ENCODE assay signal across 1 cellular context in the genomic region with DNA sequence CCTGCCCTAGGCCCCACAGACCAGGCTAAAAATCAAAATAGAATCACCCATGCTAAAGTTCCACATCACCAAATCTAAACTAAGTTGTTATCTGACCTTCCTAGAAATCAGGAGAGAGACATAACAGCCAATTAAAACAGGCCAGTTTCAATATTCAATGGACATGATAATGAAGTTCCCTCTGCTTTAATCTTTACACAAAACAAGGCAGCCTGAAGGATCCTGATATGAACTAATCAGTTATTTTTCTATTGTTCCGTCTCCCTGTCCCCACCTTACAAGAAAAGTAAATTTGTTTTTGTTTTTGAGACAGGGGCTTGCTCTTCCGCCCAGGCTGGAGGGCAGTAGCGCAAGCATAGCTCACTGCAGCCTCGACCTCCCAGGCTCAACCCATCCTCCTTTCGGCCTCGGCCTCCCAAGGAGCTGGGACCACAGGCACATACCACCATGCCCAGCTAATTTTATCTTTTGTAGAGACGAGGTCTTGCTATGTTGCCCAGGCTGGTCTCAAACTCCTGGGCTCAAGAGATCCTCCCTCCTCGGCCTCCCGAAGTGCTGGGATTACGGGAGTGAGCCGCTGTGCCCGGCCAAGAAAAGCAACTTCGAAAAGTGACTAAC.
TF ChIP-seq lines count a peak whose summit lies in the region.

No MANE protein-coding gene starts in this region.

TF ChIP-seq in K562, 482 proteins besides CTCF, POLR2A, EP300 and RAD21 (continued from another document):
- TF ChIP-seq ZBTB49 (CRISPR knock-in tag; IDR thresholded peaks at IDR 0.05; ENCODE audit: borderline replicate concordance) (no peak), ESRRB (CRISPR knock-in tag; IDR thresholded peaks at IDR 0.05; ENCODE audit: borderline replicate concordance) (no peak), TEAD4 (IDR thresholded peaks at IDR 0.05; ENCODE audit: low read length) (peak; percentile 43; the same call in 1 of the 2 replicates), TEAD4 (CRISPR knock-in tag; IDR thresholded peaks at IDR 0.05; ENCODE audit: borderline replicate concordance) (no peak), ZNF592 (IDR thresholded peaks at IDR 0.05) (0 out of 2 replicates have a peak, but pooled peaks have one; percentile 24), HMG20A (CRISPR knock-in tag; conservative IDR thresholded peaks at IDR 0.05) (no peak)
